In the genomic region with DNA sequence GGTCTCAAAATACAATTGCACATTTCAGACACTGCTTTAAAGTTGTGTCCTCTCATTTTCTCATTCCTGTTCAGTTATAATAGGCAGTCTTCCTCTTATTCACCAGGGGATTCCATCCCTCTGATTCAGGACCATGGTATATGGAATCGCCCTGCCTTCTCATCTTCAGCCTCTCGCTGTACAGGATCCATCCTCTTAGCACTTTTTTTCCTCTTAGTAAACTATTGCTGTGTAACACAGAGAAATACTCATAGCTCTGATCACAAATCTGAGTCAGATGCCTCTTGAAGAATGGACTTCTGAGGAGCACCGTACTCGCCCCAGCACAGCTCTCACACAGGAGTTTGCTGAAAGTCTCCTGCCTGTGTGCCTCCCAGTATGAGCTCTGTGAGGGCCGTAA, we compare ENCODE assay signal across 18 cellular contexts.
DNase-seq lines count a peak whose midpoint lies in the region; TF ChIP-seq lines count a peak whose summit lies in the region.
"Had no signal": no experiment of that assay in that cellular context is flagged by ENCODE, and none has a peak within 500 bp of the region (broad histone marks: within the 10 kb centered on the region; RNA-seq: fewer than 3 reads in every experiment).

No MANE protein-coding gene starts in this region.

- no peaks in the 10 kb centered on the region for H3K27me3 ChIP-seq in mesenchymal stem cell (ENCODE audit: control insufficient read depth in 1 of 2, insufficient read depth in 1 of 2, low read length in 2 of 2)
- H3K27me3 ChIP-seq: SJCRH30, spleen had no signal

- H3K14ac ChIP-seq in mesenchymal stem cell (ENCODE audit: low read length in 2 of 2), result no peak overlapping the region

- peaks cover 2% of the 10 kb centered on the region for H3K79me1 ChIP-seq in mesenchymal stem cell (replicated peaks; ENCODE audit: low read length, poor library complexity, severe bottlenecking)

- H2AK5ac ChIP-seq in mesenchymal stem cell (ENCODE audit: low read length, severe bottlenecking), result no peak overlapping the region

- no peak overlapping the region for H2BK120ac ChIP-seq in mesenchymal stem cell (ENCODE audit: low read depth, low read length)

- no peak overlapping the region for H2AFZ ChIP-seq in mesenchymal stem cell (ENCODE audit: low read depth, low read length)

- H3K9ac ChIP-seq in mesenchymal stem cell (ENCODE audit: low read length), result peak overlapping the region; percentile 8

- no peak overlapping the region for H3K27ac ChIP-seq in mesenchymal stem cell (ENCODE audit: low read length, poor library complexity, severe bottlenecking)
- H3K27ac ChIP-seq: psoas muscle, SJCRH30, spleen had no signal

- H3K4ac ChIP-seq in mesenchymal stem cell (ENCODE audit: low read depth in 1 of 2, low read length in 2 of 2), result no peak overlapping the region

- H2BK12ac ChIP-seq in mesenchymal stem cell (ENCODE audit: low read length in 2 of 2), result no peak overlapping the region

- H3K4me3 ChIP-seq in AG09309 (ENCODE audit: control insufficient read depth, low read depth, low read length), result no peak overlapping the region
- H3K4me3 ChIP-seq in choroid plexus epithelial cell (ENCODE audit: low read depth, low read length), result no peak overlapping the region
- no peak overlapping the region for H3K4me3 ChIP-seq in mesenchymal stem cell (ENCODE audit: insufficient read depth in 1 of 2, low read depth in 1 of 2, low read length in 2 of 2)
- H3K4me3 ChIP-seq: psoas muscle, SJCRH30, spleen had no signal

- peak; percentile 32 for DNase-seq in AG09309 (ENCODE audit: low read depth)
- peak; percentile 39 for DNase-seq in RKO (ENCODE audit: low spot score)
- peak; percentile 16 for DNase-seq in choroid plexus epithelial cell (ENCODE audit: low read depth)
- peak; percentile 9 for DNase-seq in mesenchymal stem cell
- DNase-seq in DMS153 treated with DMSO at 0.1 percent for 48 hours (lab: John Stamatoyannopoulos, UW; ENCODE audit: unreplicated experiment), result no peak
- no peak for DNase-seq in inferior parietal cortex (ENCODE audit: extremely low spot score)
- no peak for DNase-seq in NCI-H2196 (lab: John Stamatoyannopoulos, UW; ENCODE audit: unreplicated experiment)
- no peak for DNase-seq in pons (ENCODE audit: low spot score)
- DNase-seq: activated CD4-positive, alpha-beta memory T cell treated with anti-CD3 and anti-CD28 coated beads for 36 hours; activated naive CD4-positive, alpha-beta T cell; anterior cingulate cortex; DMS79 treated with DMSO at 0.1 percent for 48 hours; left colon; nephron progenitor cell; PC-3; psoas muscle; SJCRH30; spleen had no signal

- H3K4me2 ChIP-seq in mesenchymal stem cell (ENCODE audit: low read length, poor library complexity, severe bottlenecking), result no peak overlapping the region

- H4K91ac ChIP-seq in mesenchymal stem cell (ENCODE audit: low read length), result no peak overlapping the region

- peaks cover 2% of the 10 kb centered on the region for H3K4me1 ChIP-seq in mesenchymal stem cell (ENCODE audit: control insufficient read depth, insufficient read depth, low read depth, low read length)
- H3K4me1 ChIP-seq: psoas muscle, SJCRH30, spleen had no signal

- peaks cover 7 to 58% of the 10 kb centered on the region in 2 experiments for H3K36me3 ChIP-seq in mesenchymal stem cell (ENCODE audit: control insufficient read depth in 1 of 2, insufficient read depth in 2 of 2, low read depth in 1 of 2, low read length in 2 of 2)

- no peak for TF ChIP-seq CTCF in AG09309 (IDR thresholded peaks at IDR 0.05; ENCODE audit: control insufficient read depth, insufficient read depth, low read depth, low read length, missing control alignments)
- no peak for TF ChIP-seq CTCF in choroid plexus epithelial cell (conservative IDR thresholded peaks at IDR 0.05; ENCODE audit: low read depth, low read length)

- no peak overlapping the region for H2BK5ac ChIP-seq in mesenchymal stem cell (ENCODE audit: low read depth, low read length, poor library complexity, severe bottlenecking)

- H4K8ac ChIP-seq in mesenchymal stem cell (ENCODE audit: low read length), result no peak overlapping the region

- H2BK15ac ChIP-seq in mesenchymal stem cell (ENCODE audit: low read depth, poor library complexity, severe bottlenecking), result no peak overlapping the region

- no peak overlapping the region for H3K23ac ChIP-seq in mesenchymal stem cell (ENCODE audit: low read length in 2 of 2)

- H3K9me3 ChIP-seq in mesenchymal stem cell (ENCODE audit: control insufficient read depth, low read length), result no peaks in the 10 kb centered on the region
- H3K9me3 ChIP-seq: psoas muscle, SJCRH30, spleen had no signal

- 87% methylated on average over 4 of the region's 5 CpGs for WGBS in mesenchymal stem cell

- H3K18ac ChIP-seq in mesenchymal stem cell (ENCODE audit: low read depth in 1 of 2, low read length in 2 of 2), result no peak overlapping the region

Comparison
In these comparisons a context has a peak if more than half of its experiments do, and no peak if none do; other contexts are left out.
1. DNase-seq: peak in AG09309 (single experiment), RKO (single experiment), choroid plexus epithelial cell (single experiment) and mesenchymal stem cell (single experiment); none in DMS153 treated with DMSO at 0.1 percent for 48 hours (single experiment), inferior parietal cortex (single experiment), NCI-H2196 (single experiment) and pons (single experiment).